ENCODE assay signal across 19 cellular contexts in the genomic region with DNA sequence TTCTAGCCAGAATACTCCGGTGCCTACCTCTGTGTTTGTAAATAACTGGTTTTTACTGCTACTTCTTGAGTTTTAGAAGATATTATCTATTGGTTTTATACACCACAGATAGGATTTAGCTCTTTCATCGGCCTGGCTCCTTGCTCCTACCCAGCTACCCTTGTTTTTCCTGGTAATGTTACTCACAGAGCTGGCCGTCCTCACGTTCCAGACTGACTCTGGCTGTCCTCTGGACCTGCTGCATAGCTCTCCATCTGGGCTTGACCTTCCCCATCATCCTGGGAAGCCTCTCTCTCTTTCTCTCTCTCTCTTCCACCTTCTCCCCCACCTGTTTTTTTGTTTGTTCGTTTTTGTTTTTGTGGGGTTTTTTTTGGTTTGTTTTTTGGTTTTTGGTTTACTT. TPM values are rescaled to one million over a fixed set of nuclear protein-coding genes. Genes with fewer than 3 reads are reported as not detected.
DNase-seq lines count a peak whose midpoint lies in the region; ATAC-seq and TF ChIP-seq lines count a peak whose summit lies in the region.
"Had no signal": no experiment of that assay in that cellular context is flagged by ENCODE, and none has a peak within 500 bp of the region (broad histone marks: within the 10 kb centered on the region; RNA-seq: fewer than 3 reads in every experiment).

No MANE protein-coding gene starts in this region.

- no peak overlapping the region for H3K4me3 ChIP-seq in upper lobe of right lung
- H3K4me3 ChIP-seq: cardiac muscle cell had no signal

- ATAC-seq in left cardiac atrium, result peak in 1 of 2 donors; percentile 16
- no peak for ATAC-seq in central memory CD8-positive, alpha-beta T cell (replicated peaks; ENCODE audit: extremely low read depth, poor library complexity, severe bottlenecking)
- ATAC-seq in upper lobe of right lung, result no peak
- ATAC-seq in GM19324 (IDR thresholded peaks at IDR 0.05; ENCODE audit: low FRiP score, unreplicated experiment), result no peak
- ATAC-seq in HG03095 (IDR thresholded peaks at IDR 0.05; ENCODE audit: unreplicated experiment), result no peak
- ATAC-seq: esophagus mucosa, right cardiac atrium, T-cell had no signal

- peaks cover 58% of the 10 kb centered on the region for H3K4me1 ChIP-seq in upper lobe of right lung

- H3K27me3 Mint-ChIP-seq in central memory CD8-positive, alpha-beta T cell, result no peaks in the 10 kb centered on the region
- no peaks in the 10 kb centered on the region for H3K27me3 Mint-ChIP-seq in mesothelial cell of epicardium (ENCODE audit: low read depth)
- H3K27me3 Mint-ChIP-seq: T-cell had no signal

- H3K9me3 Mint-ChIP-seq in central memory CD8-positive, alpha-beta T cell, result no peaks in the 10 kb centered on the region
- no peaks in the 10 kb centered on the region for H3K9me3 Mint-ChIP-seq in mesothelial cell of epicardium
- H3K9me3 Mint-ChIP-seq: T-cell had no signal

- TF ChIP-seq CTCF in mesothelial cell of epicardium (IDR thresholded peaks at IDR 0.05; ENCODE audit: unreplicated experiment) (no peak), upper lobe of right lung (IDR thresholded peaks at IDR 0.05) (no peak)

- intact Hi-C loops in left cardiac atrium (cut with DNase I), result no loop called here
- intact Hi-C loops in cardiac septum (cut with DNase I), result no loop called here
- intact Hi-C loops in upper lobe of right lung (cut with DNase I), result no loop called here

- H3K9me3 ChIP-seq in upper lobe of right lung, result no peaks in the 10 kb centered on the region

- DNase-seq in left cardiac atrium, result peak; percentile 20
- DNase-seq in cardiac septum (ENCODE audit: low spot score), result no peak
- DNase-seq in central memory CD8-positive, alpha-beta T cell (ENCODE audit: low spot score in 2 of 2), result no peak
- no peak for DNase-seq in mesothelial cell of epicardium (ENCODE audit: low spot score in 2 of 2, unreplicated experiment in 2 of 2)
- peak; percentile 13 for DNase-seq in upper lobe of right lung
- no peak for DNase-seq in activated CD4-positive, alpha-beta T cell treated with anti-CD3 and anti-CD28 coated beads, Interleukin-2, amount 50 U/mL, for 1 hour
- DNase-seq: activated CD4-positive, alpha-beta T cell treated with anti-CD3 and anti-CD28 coated beads, Interleukin-2, amount 50 U/mL, for 4 hours; activated gamma-delta T cell treated with Interleukin-2 at 50 U/mL for 16 hours; activated T-cell treated with anti-CD3 and anti-CD28 coated beads for 4 hours; KG1; NCI-H1930; NCI-H226; NCI-H774; T-cell had no signal

- H3K27ac Mint-ChIP-seq in central memory CD8-positive, alpha-beta T cell (ENCODE audit: low read depth), result peak overlapping the region; percentile 90
- H3K27ac Mint-ChIP-seq in mesothelial cell of epicardium, result peak overlapping the region; percentile 77

- no peak overlapping the region for H3K4me3 Mint-ChIP-seq in central memory CD8-positive, alpha-beta T cell
- no peak overlapping the region for H3K4me3 Mint-ChIP-seq in mesothelial cell of epicardium
- H3K4me3 Mint-ChIP-seq: T-cell had no signal

- H3K27me3 ChIP-seq in upper lobe of right lung, result no peaks in the 10 kb centered on the region
- H3K27me3 ChIP-seq: cardiac muscle cell had no signal

- no peaks in the 10 kb centered on the region for H3K36me3 ChIP-seq in upper lobe of right lung
- H3K36me3 ChIP-seq: cardiac muscle cell had no signal

- peaks cover 7% of the 10 kb centered on the region for H3K36me3 Mint-ChIP-seq in central memory CD8-positive, alpha-beta T cell (ENCODE audit: insufficient read depth)
- H3K36me3 Mint-ChIP-seq in mesothelial cell of epicardium, result peaks cover 8% of the 10 kb centered on the region

- H3K4me1 Mint-ChIP-seq in central memory CD8-positive, alpha-beta T cell, result peaks cover 58% of the 10 kb centered on the region
- H3K4me1 Mint-ChIP-seq in mesothelial cell of epicardium, result peaks cover 34% of the 10 kb centered on the region

- no peak overlapping the region for H3K27ac ChIP-seq in upper lobe of right lung

RNA-seq across cellular contexts. Expression of a gene that starts 51.5 kb away (rescaled TPM):
- total RNA-seq in left cardiac atrium (100 to 1,000 TPM; 247 to 329 TPM), cardiac septum (554 TPM), mesothelial cell of epicardium (224 to 228 TPM (median 225 TPM) in 3 replicates), upper lobe of right lung (333 TPM)

Comparison
In these comparisons a context has a peak if more than half of its experiments do, and no peak if none do; other contexts are left out.
1. DNase-seq: peak in left cardiac atrium (single experiment) and upper lobe of right lung (single experiment); none in cardiac septum (single experiment), central memory CD8-positive, alpha-beta T cell (0 of 2), mesothelial cell of epicardium (0 of 2) and activated CD4-positive, alpha-beta T cell treated with anti-CD3 and anti-CD28 coated beads, Interleukin-2, amount 50 U/mL, for 1 hour (single experiment).